18 cellular contexts compared by ENCODE assay signal in genomic region chr5:52895572-52896296, GRCh38.
DNase-seq lines count a peak whose midpoint lies in the region; ATAC-seq and TF ChIP-seq lines count a peak whose summit lies in the region.
"Had no signal": no experiment of that assay in that cellular context is flagged by ENCODE, and none has a peak within 500 bp of the region (broad histone marks: within the 10 kb centered on the region; RNA-seq: fewer than 3 reads in every experiment).

No MANE protein-coding gene starts in this region.

- TF ChIP-seq EP300 in esophagus muscularis mucosa (IDR thresholded peaks at IDR 0.05) (no peak), upper lobe of left lung (IDR thresholded peaks at IDR 0.05) (no peak)

- H2AFZ ChIP-seq in osteoblast (ENCODE audit: low read length), result peak overlapping the region; percentile 21

- H3K36me3 ChIP-seq in left ventricle myocardium inferior (peaks cover 39% of the 10 kb centered on the region), esophagus muscularis mucosa (peaks cover 14 to 45% (median 25%) of the 10 kb centered on the region in 4 donors), osteoblast (ENCODE audit: insufficient read depth, low read length) (no peaks in the 10 kb centered on the region), upper lobe of left lung (peaks cover 0 to 14% (median 0%) of the 10 kb centered on the region in 4 donors)

- no peak for TF ChIP-seq POLR2A in esophagus muscularis mucosa (IDR thresholded peaks at IDR 0.05; ENCODE audit: low read depth)
- no peak for TF ChIP-seq POLR2A in upper lobe of left lung (IDR thresholded peaks at IDR 0.05)

- intact Hi-C loops in left ventricle myocardium inferior (cut with micrococcal nuclease) (no loop called here), left ventricle myocardium superior (cut with micrococcal nuclease) (loop anchor here (10.0 kb wide), 2 partner anchors 91 to 211 kb away; no protein-coding TSS in a partner anchor), esophagus muscularis mucosa (cut with DNase I) (loop anchor here (10.0 kb wide), 1 partner anchor 101 kb away; no protein-coding TSS in a partner anchor)

- peak overlapping the region; percentile 57 for H3K27ac ChIP-seq in left ventricle myocardium inferior (replicated peaks)
- peak overlapping the region; percentile 53 to 72 (median 65) for H3K27ac ChIP-seq in esophagus muscularis mucosa (replicated peaks in 1 of 4)
- H3K27ac ChIP-seq in osteoblast (ENCODE audit: low read depth, low read length), result no peak overlapping the region
- peak overlapping the region; percentile 28 to 70 (median 56) for H3K27ac ChIP-seq in upper lobe of left lung

- H3K27me3 ChIP-seq in left ventricle myocardium inferior (ENCODE audit: low read depth) (no peaks in the 10 kb centered on the region), esophagus muscularis mucosa (no peaks in the 10 kb centered on the region), osteoblast (ENCODE audit: insufficient read depth, low read length) (no peaks in the 10 kb centered on the region), upper lobe of left lung (no peaks in the 10 kb centered on the region)

- H4K20me1 ChIP-seq in osteoblast (ENCODE audit: insufficient read depth, low read length), result no peaks in the 10 kb centered on the region

- peaks cover 53% of the 10 kb centered on the region for H3K4me1 ChIP-seq in left ventricle myocardium inferior
- peaks cover 19 to 72% (median 57%) of the 10 kb centered on the region in 4 donors for H3K4me1 ChIP-seq in esophagus muscularis mucosa
- peaks cover 36% of the 10 kb centered on the region for H3K4me1 ChIP-seq in osteoblast (ENCODE audit: insufficient read depth, low read length)
- peaks cover 6 to 32% (median 15%) of the 10 kb centered on the region in 4 donors for H3K4me1 ChIP-seq in upper lobe of left lung

- no peaks in the 10 kb centered on the region for H3K9me3 ChIP-seq in left ventricle myocardium inferior (replicated peaks)
- no peaks in the 10 kb centered on the region for H3K9me3 ChIP-seq in esophagus muscularis mucosa
- no peaks in the 10 kb centered on the region for H3K9me3 ChIP-seq in osteoblast (ENCODE audit: low read depth, low read length)
- H3K9me3 ChIP-seq in upper lobe of left lung, result no peaks in the 10 kb centered on the region

- TF ChIP-seq CTCF in left ventricle myocardium inferior (IDR thresholded peaks at IDR 0.05; ENCODE audit: borderline replicate concordance), result no peak
- no peak for TF ChIP-seq CTCF in esophagus muscularis mucosa (IDR thresholded peaks at IDR 0.05)
- no peak for TF ChIP-seq CTCF in osteoblast (IDR thresholded peaks at IDR 0.05; ENCODE audit: extremely low read depth, low read depth, low read length)
- no peak for TF ChIP-seq CTCF in upper lobe of left lung (IDR thresholded peaks at IDR 0.05)

- no peak overlapping the region for H3K4me3 ChIP-seq in left ventricle myocardium inferior
- no peak overlapping the region for H3K4me3 ChIP-seq in esophagus muscularis mucosa
- H3K4me3 ChIP-seq in osteoblast (ENCODE audit: insufficient read depth, low read length), result peak overlapping the region; percentile 0
- no peak overlapping the region for H3K4me3 ChIP-seq in upper lobe of left lung

- no peak for ATAC-seq in left ventricle myocardium superior
- no peak for ATAC-seq in upper lobe of left lung (ENCODE audit: low FRiP score in 2 of 2)
- ATAC-seq: natural killer cell had no signal

- DNase-seq in left ventricle myocardium inferior (no peak), left ventricle myocardium superior (no peak), esophagus muscularis mucosa (ENCODE audit: extremely low spot score) (no peak), osteoblast (ENCODE audit: insufficient read length, low spot score, missing footprints) (no peak), upper lobe of left lung (no peak), NCI-H526 (lab: John Stamatoyannopoulos, UW) (no peak), CD1c-positive myeloid dendritic cell (ENCODE audit: extremely low spot score) (no peak), NCI-H2029 (lab: John Stamatoyannopoulos, UW) (no peak)
- DNase-seq: activated CD4-positive, alpha-beta T cell treated with anti-CD3 and anti-CD28 coated beads for 4 hours; activated naive CD4-positive, alpha-beta T cell treated with anti-CD3 and anti-CD28 coated beads, Interleukin-2, amount 10 ng/mL, durations not matched to agents 7 days and 5 days; H7; left cardiac atrium; natural killer cell; NCI-H345; retina; SIG-M5; stimulated activated CD4-positive, alpha-beta T cell treated with anti-CD3 and anti-CD28 coated beads, Interleukin-4, amount 100 ng/mL, for 24 hours; T1000 had no signal

- no peaks in the 10 kb centered on the region for H3K79me2 ChIP-seq in osteoblast (ENCODE audit: insufficient read depth, low read length)

- H3K4me2 ChIP-seq in osteoblast (ENCODE audit: insufficient read depth, low read length), result peak overlapping the region; percentile 22

- WGBS in esophagus muscularis mucosa, result 74% methylated on average over 4 of the region's 4 CpGs
- WGBS in upper lobe of left lung, 2 donors, result 58 to 64% methylated on average over 4 of the region's 4 CpGs
